In the genomic region with DNA sequence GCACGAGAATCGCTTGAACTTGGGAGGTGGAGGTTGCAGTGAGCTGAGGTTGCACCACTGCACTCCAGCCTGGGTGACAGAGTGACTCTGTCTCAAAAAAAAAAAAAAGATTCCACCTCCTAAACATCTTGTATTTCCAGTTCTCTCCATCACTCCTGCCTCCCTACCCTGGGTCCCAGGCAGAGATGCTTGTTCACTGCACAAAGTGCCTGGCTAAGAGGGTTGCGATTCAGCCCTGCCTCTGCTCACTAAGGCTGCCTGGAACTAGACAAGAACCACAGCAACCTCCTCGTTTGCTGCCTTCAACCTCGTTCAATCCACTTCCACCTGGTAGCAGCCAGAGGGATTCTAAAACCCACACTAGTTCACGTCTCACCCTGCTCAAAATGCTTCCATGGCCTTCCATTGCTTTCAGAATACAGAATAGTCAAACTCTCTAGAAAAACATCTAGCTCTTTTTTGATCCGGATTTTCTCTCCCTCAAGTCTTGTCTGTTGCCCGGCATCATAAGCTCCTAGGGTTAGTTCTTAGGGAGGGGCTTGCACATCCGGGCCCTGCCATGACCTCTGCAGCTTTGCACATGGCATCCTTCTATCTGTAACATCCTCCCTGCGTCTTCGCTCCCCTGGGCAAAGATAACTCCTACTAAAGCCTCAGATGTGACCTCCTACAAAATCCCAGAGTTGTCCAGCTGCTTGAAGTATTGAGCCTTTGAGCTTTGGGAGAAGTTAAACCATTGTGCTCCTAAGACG, we compare ENCODE assay signal across 8 cellular contexts. TPM values are rescaled to one million over a fixed set of nuclear protein-coding genes. Genes with fewer than 3 reads are reported as not detected.
DNase-seq lines count a peak whose midpoint lies in the region; ATAC-seq and TF ChIP-seq lines count a peak whose summit lies in the region.

No MANE protein-coding gene starts in this region.

- H3K9me3 ChIP-seq in adipocyte (ENCODE audit: control insufficient read depth, low read length) (no peaks in the 10 kb centered on the region), neural progenitor cell (ENCODE audit: low read depth) (no peaks in the 10 kb centered on the region)

- no peak for TF ChIP-seq CTCF in KMS-11 (conservative IDR thresholded peaks at IDR 0.05; ENCODE audit: low read depth, low read length)
- TF ChIP-seq CTCF in neural progenitor cell (IDR thresholded peaks at IDR 0.05), result no peak

- peaks cover 12% of the 10 kb centered on the region; the same call in 1 of the 2 replicates for H3K36me3 ChIP-seq in KMS-11 (ENCODE audit: insufficient read depth)
- H3K36me3 ChIP-seq in adipocyte (ENCODE audit: control insufficient read depth, insufficient read depth, low read length, severe bottlenecking), result no peaks in the 10 kb centered on the region
- peaks cover 8% of the 10 kb centered on the region for H3K36me3 ChIP-seq in neural progenitor cell

- H2AFZ ChIP-seq in KMS-11 (ENCODE audit: low read depth) (peak overlapping the region; percentile 60; the same call in 1 of the 2 replicates), neural progenitor cell (replicated peaks) (no peak overlapping the region)

- peaks cover 16% of the 10 kb centered on the region for H3K36me3 Mint-ChIP-seq in neural progenitor cell

- H3K27ac Mint-ChIP-seq in neural progenitor cell, result no peak overlapping the region

- H3K4me3 Mint-ChIP-seq in neural progenitor cell, result peak overlapping the region; percentile 89

- peak overlapping the region; percentile 23; the same call in 1 of the 2 replicates for H3K27ac ChIP-seq in KMS-11
- no peak overlapping the region for H3K27ac ChIP-seq in neural progenitor cell

- H3K4me1 ChIP-seq in KMS-11 (ENCODE audit: low read depth, poor library complexity, severe bottlenecking) (peaks cover 34% of the 10 kb centered on the region), adipocyte (ENCODE audit: control insufficient read depth, insufficient read depth, low read length) (peaks cover 5% of the 10 kb centered on the region), neural progenitor cell (peaks cover 29% of the 10 kb centered on the region)

- no peak for ATAC-seq in HG03175 (IDR thresholded peaks at IDR 0.05; ENCODE audit: unreplicated experiment)

- peaks cover 3% of the 10 kb centered on the region for H3F3A ChIP-seq in neural progenitor cell (ENCODE audit: low read depth)

- H3K4me3 ChIP-seq in KMS-11 (IDR thresholded peaks at IDR 0.05; ENCODE audit: insufficient read depth, low read depth, low read length), result no peak overlapping the region
- peak overlapping the region; percentile 85 for H3K4me3 ChIP-seq in adipocyte (ENCODE audit: low read length)
- peak overlapping the region; percentile 72 for H3K4me3 ChIP-seq in neural progenitor cell

- H3K27me3 ChIP-seq in KMS-11 (ENCODE audit: insufficient read depth, low read depth), result no peaks in the 10 kb centered on the region
- no peaks in the 10 kb centered on the region for H3K27me3 ChIP-seq in adipocyte (replicated peaks; ENCODE audit: control insufficient read depth, insufficient read depth, low read length)
- no peaks in the 10 kb centered on the region for H3K27me3 ChIP-seq in neural progenitor cell

- H3K79me2 ChIP-seq in KMS-11 (ENCODE audit: insufficient read depth, low read depth) (peaks cover 38% of the 10 kb centered on the region), neural progenitor cell (ENCODE audit: low read depth) (peaks cover 41% of the 10 kb centered on the region)

- H4K20me1 ChIP-seq in KMS-11 (ENCODE audit: insufficient read depth), result no peaks in the 10 kb centered on the region
- H4K20me1 ChIP-seq in neural progenitor cell (ENCODE audit: low read depth), result peaks cover 13% of the 10 kb centered on the region

- no peaks in the 10 kb centered on the region for H3K9me3 Mint-ChIP-seq in neural progenitor cell

- DNase-seq in SIG-M5 treated with dmso at 0.1 percent for 504 hours (lab: John Stamatoyannopoulos, UW; ENCODE audit: unreplicated experiment), result peak; percentile 57
- no peak for DNase-seq in SIG-M5 (lab: John Stamatoyannopoulos, UW)
- DNase-seq in adipocyte (ENCODE audit: low read depth), result no peak
- no peak for DNase-seq in neural progenitor cell (ENCODE audit: low spot score)
- DNase-seq in DMS 273 treated with DMSO at 0.1 percent for 48 hours (lab: John Stamatoyannopoulos, UW), result no peak
- DNase-seq in OCI-M2 (lab: John Stamatoyannopoulos, UW; ENCODE audit: unreplicated experiment), result no peak

- no peak overlapping the region; the same call in 1 of the 2 replicates for H3K9ac ChIP-seq in KMS-11
- no peak overlapping the region for H3K9ac ChIP-seq in adipocyte (ENCODE audit: low read length)
- no peak overlapping the region for H3K9ac ChIP-seq in neural progenitor cell

- H3K4me1 Mint-ChIP-seq in neural progenitor cell, result peaks cover 34% of the 10 kb centered on the region

- peak overlapping the region; percentile 95 for H3K4me2 ChIP-seq in KMS-11
- peak overlapping the region; percentile 94 for H3K4me2 ChIP-seq in neural progenitor cell

- peaks cover 11% of the 10 kb centered on the region for H3K27me3 Mint-ChIP-seq in neural progenitor cell (ENCODE audit: insufficient read depth, low read depth)

RNA-seq across cellular contexts. Expression of a gene that starts 1.0 kb away (rescaled TPM):
- total RNA-seq in neural progenitor cell (ENCODE audit: low replicate concordance), result 104 and 180 TPM in 2 replicates

RNA-seq across cellular contexts. Expression of a gene that starts 6.7 kb away (rescaled TPM):
- 11.8 and 27.4 TPM in 2 replicates for total RNA-seq in neural progenitor cell (ENCODE audit: low replicate concordance)

RNA-seq across cellular contexts. Expression of a gene that starts 31.8 kb away (rescaled TPM):
- 18.4 and 43.8 TPM in 2 replicates for total RNA-seq in neural progenitor cell (ENCODE audit: low replicate concordance)
